In the genomic region with DNA sequence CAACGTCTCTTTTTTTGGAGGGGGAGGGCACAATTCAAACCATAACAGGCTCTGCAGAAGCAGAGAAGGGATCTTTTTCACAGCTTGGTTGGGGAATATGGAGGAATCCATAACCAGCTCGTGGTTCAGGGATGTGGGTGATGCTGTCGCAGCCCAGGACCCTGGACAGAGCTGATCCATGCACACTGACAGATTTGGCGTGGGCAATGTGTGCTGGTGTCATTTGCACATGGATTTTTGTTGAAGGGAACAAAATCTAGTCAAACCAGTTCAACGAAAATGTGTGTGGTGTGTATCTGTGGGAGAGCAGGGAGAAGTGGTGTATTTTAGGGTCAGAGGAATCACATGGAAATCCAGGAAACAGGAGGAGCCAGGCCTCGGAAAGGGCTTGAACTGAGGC, we compare ENCODE assay signal across 17 cellular contexts. TPM values are rescaled to one million over a fixed set of nuclear protein-coding genes. Genes with fewer than 3 reads are reported as not detected.
DNase-seq lines count a peak whose midpoint lies in the region; TF ChIP-seq lines count a peak whose summit lies in the region.
"Had no signal": no experiment of that assay in that cellular context is flagged by ENCODE, and none has a peak within 500 bp of the region (broad histone marks: within the 10 kb centered on the region; RNA-seq: fewer than 3 reads in every experiment).

No MANE protein-coding gene starts in this region.

- H3K27ac ChIP-seq in VCaP = peak overlapping the region; percentile 59
- H3K27ac ChIP-seq: ascending aorta, lower lobe of right lung, parathyroid adenoma, upper lobe of left lung had no signal

- no peak overlapping the region for H3K4me3 ChIP-seq in fibroblast of villous mesenchyme (ENCODE audit: low read depth, low read length)
- H3K4me3 ChIP-seq: ascending aorta, lower lobe of right lung, upper lobe of left lung had no signal

- no peak for DNase-seq in activated T-cell treated with anti-CD3 and anti-CD28 coated beads, Interleukin-2, amount 50 U/mL, for 24 hours
- DNase-seq in activated T-cell treated with anti-CD3 and anti-CD28 coated beads for 4 hours = no peak
- DNase-seq in fibroblast of villous mesenchyme (ENCODE audit: low read depth) = peak; percentile 18
- DNase-seq in progenitor cell of endocrine pancreas (ENCODE audit: low spot score, unreplicated experiment) = peak; percentile 57
- DNase-seq in D341Med (ENCODE audit: low spot score) = no peak
- no peak for DNase-seq in stimulated activated naive CD4-positive, alpha-beta T cell treated with Interleukin-2 at 50 U/mL for 16 hours (lab: John Stamatoyannopoulos, UW)
- no peak for DNase-seq in activated CD4-positive, alpha-beta T cell treated with anti-CD3 and anti-CD28 coated beads, Interleukin-2, amount 10 ng/mL, durations not matched to agents 24 days and 14 days
- DNase-seq: activated CD8-positive, alpha-beta memory T cell treated with anti-CD3 and anti-CD28 coated beads, Interleukin-2, amount 50 U/mL, for 48 hours; lower lobe of right lung; NCI-H1105 treated with DMSO at 0.1 percent for 48 hours; NCI-H524 treated with DMSO at 0.1 percent for 48 hours; SHP77 treated with DMSO at 0.1 percent for 48 hours; stimulated activated CD4-positive, alpha-beta T cell treated with anti-CD3 and anti-CD28 coated beads, Interleukin-15, amount 100 ng/mL, for 24 hours; upper lobe of left lung had no signal

- no peaks in the 10 kb centered on the region for H3K27me3 Mint-ChIP-seq in activated T-cell treated with anti-CD3 and anti-CD28 coated beads, Interleukin-2, amount 50 U/mL, for 24 hours
- peaks cover 49% of the 10 kb centered on the region for H3K27me3 Mint-ChIP-seq in progenitor cell of endocrine pancreas
- no peaks in the 10 kb centered on the region for H3K27me3 Mint-ChIP-seq in activated CD4-positive, alpha-beta T cell treated with anti-CD3 and anti-CD28 coated beads, Interleukin-2, amount 10 ng/mL, durations not matched to agents 24 days and 14 days

- peaks cover 10% of the 10 kb centered on the region for H3K9me3 Mint-ChIP-seq in activated T-cell treated with anti-CD3 and anti-CD28 coated beads, Interleukin-2, amount 50 U/mL, for 24 hours
- H3K9me3 Mint-ChIP-seq in progenitor cell of endocrine pancreas (ENCODE audit: low read depth) = peaks cover 6% of the 10 kb centered on the region
- peaks cover 3% of the 10 kb centered on the region for H3K9me3 Mint-ChIP-seq in activated CD4-positive, alpha-beta T cell treated with anti-CD3 and anti-CD28 coated beads, Interleukin-2, amount 10 ng/mL, durations not matched to agents 24 days and 14 days

- TF ChIP-seq CTCF in VCaP (conservative IDR thresholded peaks at IDR 0.05) (no peak), fibroblast of villous mesenchyme (IDR thresholded peaks at IDR 0.05; ENCODE audit: insufficient read depth, low read depth, low read length) (no peak), progenitor cell of endocrine pancreas (IDR thresholded peaks at IDR 0.05; ENCODE audit: unreplicated experiment) (no peak)

- peaks cover 81% of the 10 kb centered on the region for H3K4me1 Mint-ChIP-seq in activated T-cell treated with anti-CD3 and anti-CD28 coated beads, Interleukin-2, amount 50 U/mL, for 24 hours (ENCODE audit: low read depth)
- H3K4me1 Mint-ChIP-seq in progenitor cell of endocrine pancreas (ENCODE audit: low read depth) = peaks cover 7% of the 10 kb centered on the region
- peaks cover 65% of the 10 kb centered on the region for H3K4me1 Mint-ChIP-seq in activated CD4-positive, alpha-beta T cell treated with anti-CD3 and anti-CD28 coated beads, Interleukin-2, amount 10 ng/mL, durations not matched to agents 24 days and 14 days

- H3K36me3 Mint-ChIP-seq in activated T-cell treated with anti-CD3 and anti-CD28 coated beads, Interleukin-2, amount 50 U/mL, for 24 hours (ENCODE audit: low read depth) = peaks cover 78% of the 10 kb centered on the region
- no peaks in the 10 kb centered on the region for H3K36me3 Mint-ChIP-seq in progenitor cell of endocrine pancreas (ENCODE audit: insufficient read depth)
- peaks cover 59% of the 10 kb centered on the region for H3K36me3 Mint-ChIP-seq in activated CD4-positive, alpha-beta T cell treated with anti-CD3 and anti-CD28 coated beads, Interleukin-2, amount 10 ng/mL, durations not matched to agents 24 days and 14 days (ENCODE audit: low read depth)

- intact Hi-C loops in activated CD4-positive, alpha-beta T cell treated with anti-CD3 and anti-CD28 coated beads, Interleukin-2, amount 10 ng/mL, durations not matched to agents 24 days and 14 days (cut with micrococcal nuclease) = no loop called here

- H3K4me3 Mint-ChIP-seq in activated T-cell treated with anti-CD3 and anti-CD28 coated beads, Interleukin-2, amount 50 U/mL, for 24 hours = no peak overlapping the region
- H3K4me3 Mint-ChIP-seq in progenitor cell of endocrine pancreas (ENCODE audit: low read depth) = no peak overlapping the region
- H3K4me3 Mint-ChIP-seq in activated CD4-positive, alpha-beta T cell treated with anti-CD3 and anti-CD28 coated beads, Interleukin-2, amount 10 ng/mL, durations not matched to agents 24 days and 14 days = no peak overlapping the region

- peak overlapping the region; percentile 16 for H3K27ac Mint-ChIP-seq in activated T-cell treated with anti-CD3 and anti-CD28 coated beads, Interleukin-2, amount 50 U/mL, for 24 hours
- no peak overlapping the region for H3K27ac Mint-ChIP-seq in progenitor cell of endocrine pancreas
- no peak overlapping the region for H3K27ac Mint-ChIP-seq in activated CD4-positive, alpha-beta T cell treated with anti-CD3 and anti-CD28 coated beads, Interleukin-2, amount 10 ng/mL, durations not matched to agents 24 days and 14 days

RNA-seq across cellular contexts. Expression of gene DOCK2, which starts 4.2 kb away (rescaled TPM):
- total RNA-seq in fibroblast of villous mesenchyme = 6.1 and 7.3 TPM in 2 replicates
- total RNA-seq in progenitor cell of endocrine pancreas = 0.78 TPM in 1 of 2 replicates, not detected in the other
- total RNA-seq in activated CD4-positive, alpha-beta T cell treated with anti-CD3 and anti-CD28 coated beads, Interleukin-2, amount 10 ng/mL, durations not matched to agents 24 days and 14 days = 206 and 215 TPM in 2 replicates

RNA-seq across cellular contexts. Expression of gene SPDL1, which starts 57.7 kb away (rescaled TPM):
- total RNA-seq in fibroblast of villous mesenchyme = 25.4 and 44.0 TPM in 2 replicates
- total RNA-seq in progenitor cell of endocrine pancreas = 38.1 and 38.3 TPM in 2 replicates
- 36.9 and 38.5 TPM in 2 replicates for total RNA-seq in activated CD4-positive, alpha-beta T cell treated with anti-CD3 and anti-CD28 coated beads, Interleukin-2, amount 10 ng/mL, durations not matched to agents 24 days and 14 days

Comparison
In these comparisons a context has a peak if more than half of its experiments do, and no peak if none do; other contexts are left out.
1. DNase-seq: peak in fibroblast of villous mesenchyme (single experiment) and progenitor cell of endocrine pancreas (single experiment); none in activated T-cell treated with anti-CD3 and anti-CD28 coated beads, Interleukin-2, amount 50 U/mL, for 24 hours (single experiment), activated T-cell treated with anti-CD3 and anti-CD28 coated beads for 4 hours (single experiment), D341Med (single experiment), stimulated activated naive CD4-positive, alpha-beta T cell treated with Interleukin-2 at 50 U/mL for 16 hours (single experiment) and activated CD4-positive, alpha-beta T cell treated with anti-CD3 and anti-CD28 coated beads, Interleukin-2, amount 10 ng/mL, durations not matched to agents 24 days and 14 days (single experiment).
2. RNA of gene DOCK2, which starts 4.2 kb away (total RNA-seq): 206 to 215 TPM in activated CD4-positive, alpha-beta T cell treated with anti-CD3 and anti-CD28 coated beads, Interleukin-2, amount 10 ng/mL, durations not matched to agents 24 days and 14 days; 6.1 to 7.3 TPM in fibroblast of villous mesenchyme and 0.78 TPM in progenitor cell of endocrine pancreas; every median in the first group is over 10 times any median in the second.